21 cellular contexts compared by ENCODE assay signal in genomic region chr4:121938282-121939092, GRCh38. TPM values are rescaled to one million over a fixed set of nuclear protein-coding genes. Genes with fewer than 3 reads are reported as not detected.
DNase-seq lines count a peak whose midpoint lies in the region; ATAC-seq, FAIRE-seq and TF ChIP-seq lines count a peak whose summit lies in the region.
"Had no signal": no experiment of that assay in that cellular context is flagged by ENCODE, and none has a peak within 500 bp of the region (broad histone marks: within the 10 kb centered on the region; RNA-seq: fewer than 3 reads in every experiment).

No MANE protein-coding gene starts in this region.

- H3K27me3 ChIP-seq in HCT116 (ENCODE audit: insufficient read depth, low read length) (no peaks in the 10 kb centered on the region), left lung (peaks cover 3 to 56% of the 10 kb centered on the region in 2 donors)

- no peak overlapping the region for H3K4me3 ChIP-seq in A549
- no peak overlapping the region for H3K4me3 ChIP-seq in HCT116 (replicated peaks in 1 of 2; ENCODE audit: low read depth in 1 of 2, low read length in 2 of 2)
- no peak overlapping the region for H3K4me3 ChIP-seq in left lung
- H3K4me3 ChIP-seq: spleen had no signal

- no peak overlapping the region for H3K27ac Mint-ChIP-seq in activated T-helper 17 cell treated with anti-CD3 and anti-CD28 coated beads, Interleukin-2, amount 50 U/mL, for 72 hours
- H3K27ac Mint-ChIP-seq: activated naive CD4-positive, alpha-beta T cell treated with anti-CD3 and anti-CD28 coated beads for 36 hours had no signal

- TF ChIP-seq POLR2A in A549 (IDR thresholded peaks at IDR 0.05; ENCODE audit: low read length) = no peak
- no peak for TF ChIP-seq POLR2A in HCT116 (IDR thresholded peaks at IDR 0.05; ENCODE audit: borderline replicate concordance, extremely low read depth, insufficient read depth, insufficient read length)

- H3K79me2 ChIP-seq in HCT116 (ENCODE audit: insufficient read depth, low read length) = no peaks in the 10 kb centered on the region

- H3K9me3 ChIP-seq in A549 = no peaks in the 10 kb centered on the region
- H3K9me3 ChIP-seq in HCT116 (ENCODE audit: control insufficient read depth in 1 of 2, insufficient read depth in 1 of 2, low read depth in 1 of 2, low read length in 2 of 2) = no peaks in the 10 kb centered on the region
- no peaks in the 10 kb centered on the region for H3K9me3 ChIP-seq in left lung
- H3K9me3 ChIP-seq: spleen had no signal

- peaks cover 27% of the 10 kb centered on the region for H3K27me3 Mint-ChIP-seq in activated T-helper 17 cell treated with anti-CD3 and anti-CD28 coated beads, Interleukin-2, amount 50 U/mL, for 72 hours

- TF ChIP-seq EP300 in A549 (IDR thresholded peaks at IDR 0.05) = no peak

- TF ChIP-seq RAD21 in A549 (conservative IDR thresholded peaks at IDR 0.05 in 1 of 2, IDR thresholded peaks at IDR 0.05 in 1 of 2) (no peak), HCT116 (IDR thresholded peaks at IDR 0.05; ENCODE audit: low read depth) (no peak)

- H3K36me3 Mint-ChIP-seq in activated T-helper 17 cell treated with anti-CD3 and anti-CD28 coated beads, Interleukin-2, amount 50 U/mL, for 72 hours (ENCODE audit: low read depth) = no peaks in the 10 kb centered on the region

- no peaks in the 10 kb centered on the region for H3K4me1 Mint-ChIP-seq in activated T-helper 17 cell treated with anti-CD3 and anti-CD28 coated beads, Interleukin-2, amount 50 U/mL, for 72 hours

- H3K9me3 Mint-ChIP-seq in activated T-helper 17 cell treated with anti-CD3 and anti-CD28 coated beads, Interleukin-2, amount 50 U/mL, for 72 hours = no peaks in the 10 kb centered on the region
- H3K9me3 Mint-ChIP-seq: activated naive CD4-positive, alpha-beta T cell treated with anti-CD3 and anti-CD28 coated beads for 36 hours had no signal

- no peak for FAIRE-seq in A549 (lab: Jason Lieb, UNC)
- FAIRE-seq: astrocyte, endometrium, TTC549 had no signal

- intact Hi-C loops in HCT116 (cut with micrococcal nuclease) = no loop called here
- intact Hi-C loops in left lung (cut with DNase I) = no loop called here

- no peaks in the 10 kb centered on the region for H3K36me3 ChIP-seq in HCT116 (ENCODE audit: control insufficient read depth in 1 of 2, insufficient read depth in 2 of 2, low read length in 2 of 2)
- no peaks in the 10 kb centered on the region for H3K36me3 ChIP-seq in left lung
- H3K36me3 ChIP-seq: spleen had no signal

- RAD21 ChIA-PET in HCT116 (lab: Charles Lee; ENCODE audit: low non-redundant PET in 1 of 2, low total read pairs in 2 of 2, uncharacterized antibody in 2 of 2, unreplicated experiment in 2 of 2) = no interaction called here

- H3K9ac ChIP-seq in HCT116 (ENCODE audit: low read length) = no peak overlapping the region
- H3K9ac ChIP-seq: KMS-11 had no signal

- H3K4me1 ChIP-seq in A549 (no peaks in the 10 kb centered on the region), HCT116 (ENCODE audit: control insufficient read depth in 1 of 2, insufficient read depth in 2 of 2, low read length in 2 of 2) (peaks cover 0 to 8% of the 10 kb centered on the region in 2 experiments; a peak in 3 of 4 replicates), left lung (no peaks in the 10 kb centered on the region)
- H3K4me1 ChIP-seq: spleen had no signal

- ATAC-seq in A549 = no peak
- ATAC-seq in HCT116 = peak; percentile 47
- ATAC-seq in activated T-helper 17 cell treated with anti-CD3 and anti-CD28 coated beads, Interleukin-2, amount 50 U/mL, for 72 hours (replicated peaks) = peak; percentile 34
- ATAC-seq in GM21786 (IDR thresholded peaks at IDR 0.05; ENCODE audit: unreplicated experiment) = no peak
- no peak for ATAC-seq in left lung

- H3K9me2 ChIP-seq in HCT116 (ENCODE audit: insufficient read depth) = no peaks in the 10 kb centered on the region

- 12% methylated on average over 5 of the region's 5 CpGs for WGBS in A549 (ENCODE audit: missing lambda C conversion rate)

- POLR2A ChIA-PET in A549 (lab: Yijun Ruan, JAX) = no interaction called here
- POLR2A ChIA-PET in HCT116 (lab: Charles Lee) = no interaction called here

- no peak overlapping the region for H2AFZ ChIP-seq in HCT116 (ENCODE audit: low read depth, low read length, poor library complexity, severe bottlenecking)

- no peaks in the 10 kb centered on the region for H4K20me1 ChIP-seq in HCT116 (ENCODE audit: insufficient read depth)

- TF ChIP-seq CTCF in A549 (IDR thresholded peaks at IDR 0.05) (no peak), HCT116 (IDR thresholded peaks at IDR 0.05 in 2 of 3, conservative IDR thresholded peaks at IDR 0.05 in 1 of 3; ENCODE audit: borderline replicate concordance in 1 of 3, insufficient read depth in 1 of 3, low read depth in 2 of 3, low read length in 2 of 3) (no peak), left lung (IDR thresholded peaks at IDR 0.05) (no peak)

- DNase-seq in A549 (ENCODE audit: low read depth in 1 of 2, low spot score in 1 of 2) = no peak
- DNase-seq in HCT116 (ENCODE audit: low read depth, low spot score) = no peak
- peak; percentile 57 for DNase-seq in islet precursor cell
- no peak for DNase-seq in activated effector memory CD4-positive, alpha-beta T cell treated with Interleukin-2 at 50 U/mL for 16 hours
- DNase-seq in HT-29 (ENCODE audit: low spot score) = no peak
- no peak for DNase-seq in left lung
- DNase-seq: activated CD4-positive, alpha-beta T cell treated with anti-CD3 and anti-CD28 coated beads, Interleukin-2, amount 50 U/mL, for 1 hour; activated naive CD4-positive, alpha-beta T cell treated with anti-CD3 and anti-CD28 coated beads for 36 hours; DMS53; foreskin melanocyte; midbrain; NCI-H1048; NCI-H2029; spleen; substantia nigra had no signal

- no TSS peak for BruUV-seq in HCT116 (replicated peaks; lab: Mats Ljungman, UMichigan)

- no peak overlapping the region for H3K4me3 Mint-ChIP-seq in activated T-helper 17 cell treated with anti-CD3 and anti-CD28 coated beads, Interleukin-2, amount 50 U/mL, for 72 hours
- H3K4me3 Mint-ChIP-seq: activated naive CD4-positive, alpha-beta T cell treated with anti-CD3 and anti-CD28 coated beads for 36 hours had no signal

- CTCF ChIA-PET in A549 (lab: Yijun Ruan, JAX) (no interaction called here), HCT116 (lab: Charles Lee) (no interaction called here)

- H3K27ac ChIP-seq in A549 (no peak overlapping the region), HCT116 (ENCODE audit: low read depth, low read length) (no peak overlapping the region), left lung (no peak overlapping the region)
- H3K27ac ChIP-seq: KMS-11, spleen had no signal

- H3K4me2 ChIP-seq in A549 = no peak overlapping the region
- H3K4me2 ChIP-seq in HCT116 (ENCODE audit: low read length) = peak overlapping the region; percentile 36
- H3K4me2 ChIP-seq: KMS-11 had no signal

TF ChIP-seq in A549, 52 proteins besides CTCF, POLR2A, EP300 and RAD21:
- TF ChIP-seq HMGXB4 (CRISPR knock-in tag; IDR thresholded peaks at IDR 0.05; ENCODE audit: borderline replicate concordance) (no peak), CBX8 (IDR thresholded peaks at IDR 0.05) (0 out of 2 replicates have a peak, but pooled peaks have one; percentile 51)

TF ChIP-seq in HCT116, 20 proteins besides CTCF, POLR2A, EP300 and RAD21:
- peak; percentile 23; the same call in 1 of the 2 replicates for TF ChIP-seq FOSL1 (IDR thresholded peaks at IDR 0.05; ENCODE audit: low read depth)
- TF ChIP-seq EZH2 (IDR thresholded peaks at IDR 0.05) = no peak
- peak; percentile 35 for TF ChIP-seq TCF7L2 (IDR thresholded peaks at IDR 0.05; ENCODE audit: borderline replicate concordance, extremely low read depth, insufficient read depth, insufficient read length)

RNA-seq across cellular contexts. Expression of gene TRPC3, which starts 13.4 kb away (rescaled TPM):
- polyA plus RNA-seq in A549 (2011; rRNA removed) (0.04 TPM in 1 of 2 replicates, not detected in the other), A549 (2017; fragmentation: RNase III; extraction: RNeasy Plus Mini Kit Qiagen cat#74134 plus additional on column Dnase treatment) (0.03 TPM in 1 of 3 replicates, not detected in the others)
- 0.01 TPM in 1 of 2 replicates, not detected in the other for polyA plus RNA-seq in A549 (2012; cell fraction: cytosol; rRNA removed)
- 0.01 TPM in 1 of 2 replicates, not detected in the other for polyA plus RNA-seq in A549 (2012; cell fraction: nucleus; rRNA removed)
- polyA minus RNA-seq in A549 (2011; rRNA and poly(A)+ RNA removed) = not detected in 2 replicates
- total RNA-seq in HCT116 (2021; ENCODE audit: unreplicated experiment) (0.25 TPM), left lung (under 1 TPM; 0.76 to 0.82 TPM)
- 0.05 and 0.12 TPM in 2 replicates for polyA plus RNA-seq in HCT116 (2012)
- under 1 TPM; 0.53 to 0.95 TPM for total RNA-seq in activated T-helper 17 cell treated with anti-CD3 and anti-CD28 coated beads, Interleukin-2, amount 50 U/mL, for 72 hours
- total RNA-seq in HT-29 (2014; rRNA removed; shearing (Covaris generic)) = not detected in 2 replicates

Comparison
In these comparisons a context has a peak if more than half of its experiments do, and no peak if none do; other contexts are left out.
1. ATAC-seq: peak in HCT116 (single experiment) and activated T-helper 17 cell treated with anti-CD3 and anti-CD28 coated beads, Interleukin-2, amount 50 U/mL, for 72 hours (single experiment); none in A549 (0 of 2), GM21786 (single experiment) and left lung (single experiment).